In genomic region chr10:72098301-72099053, GRCh38 we compare ENCODE assay signal across 1 cellular context.
TF ChIP-seq lines count a peak whose summit lies in the region.

No MANE protein-coding gene starts in this region.

TF ChIP-seq in HepG2, 621 proteins besides CTCF, POLR2A, EP300 and RAD21 (continued from another document and continues in another):
- TF ChIP-seq ZNF574 (CRISPR knock-in tag; IDR thresholded peaks at IDR 0.05) (no peak), FOXO1 (CRISPR knock-in tag; IDR thresholded peaks at IDR 0.05) (peak; percentile 55; the same call in 1 of the 2 replicates), KLF6 (CRISPR knock-in tag; IDR thresholded peaks at IDR 0.05) (no peak), FOXJ3 (CRISPR knock-in tag; IDR thresholded peaks at IDR 0.05; ENCODE audit: borderline replicate concordance) (peak; percentile 89), NONO (IDR thresholded peaks at IDR 0.05) (no peak), NONO (CRISPR knock-in tag; conservative IDR thresholded peaks at IDR 0.05) (0 out of 2 replicates have a peak, but pooled peaks have one; percentile 72), SIX1 (CRISPR knock-in tag; IDR thresholded peaks at IDR 0.05; ENCODE audit: borderline replicate concordance) (peak; percentile 78; the same call in 1 of the 2 replicates), SIN3B (IDR thresholded peaks at IDR 0.05; ENCODE audit: low read length) (no peak), POGZ (CRISPR knock-in tag; IDR thresholded peaks at IDR 0.05) (peak; percentile 57), CERS6 (CRISPR knock-in tag; IDR thresholded peaks at IDR 0.05) (no peak), POLR2AphosphoS2 (IDR thresholded peaks at IDR 0.05; ENCODE audit: low read depth, low read length) (no peak), NPAS2 (CRISPR knock-in tag; IDR thresholded peaks at IDR 0.05; ENCODE audit: borderline replicate concordance) (no peak), ARNTL (CRISPR knock-in tag; IDR thresholded peaks at IDR 0.05) (peak; percentile 90), CHD4 (IDR thresholded peaks at IDR 0.05; ENCODE audit: borderline replicate concordance, low read length) (peak; percentile 86; the same call in 1 of the 2 replicates), NFYB (CRISPR knock-in tag; IDR thresholded peaks at IDR 0.05) (no peak), SKIL (CRISPR knock-in tag; IDR thresholded peaks at IDR 0.05; ENCODE audit: borderline replicate concordance) (peak; percentile 95), MIER2 (CRISPR knock-in tag; IDR thresholded peaks at IDR 0.05) (no peak), GATA4 (IDR thresholded peaks at IDR 0.05; ENCODE audit: borderline replicate concordance, low read depth) (peak; percentile 64; the same call in 1 of the 2 replicates), ZNF639 (CRISPR knock-in tag; conservative IDR thresholded peaks at IDR 0.05) (0 out of 2 replicates have a peak, but pooled peaks have one; percentile 26), NR1H2 (CRISPR knock-in tag; IDR thresholded peaks at IDR 0.05; ENCODE audit: borderline replicate concordance, low read depth) (0 out of 2 replicates have a peak, but pooled peaks have one; percentile 60), MTF2 (CRISPR knock-in tag; IDR thresholded peaks at IDR 0.05; ENCODE audit: borderline replicate concordance) (no peak), TOE1 (CRISPR knock-in tag; IDR thresholded peaks at IDR 0.05) (no peak; the same call in 1 of the 2 replicates), ZNF780A (CRISPR knock-in tag; IDR thresholded peaks at IDR 0.05) (no peak; the same call in 1 of the 2 replicates), ZBTB25 (CRISPR knock-in tag; IDR thresholded peaks at IDR 0.05) (peak; percentile 64; the same call in 1 of the 2 replicates), HOXA9 (CRISPR knock-in tag; IDR thresholded peaks at IDR 0.05; ENCODE audit: borderline replicate concordance) (peak; percentile 98; the same call in 1 of the 2 replicates), ZNF704 (CRISPR knock-in tag; IDR thresholded peaks at IDR 0.05; ENCODE audit: borderline replicate concordance) (no peak), ZNF678 (CRISPR knock-in tag; IDR thresholded peaks at IDR 0.05) (no peak), CSRNP2 (CRISPR knock-in tag; conservative IDR thresholded peaks at IDR 0.05; ENCODE audit: low read depth) (no peak), PHF5A (CRISPR knock-in tag; IDR thresholded peaks at IDR 0.05; ENCODE audit: low read depth, unreplicated experiment) (peak; percentile 25), TFDP1 (CRISPR knock-in tag; IDR thresholded peaks at IDR 0.05; ENCODE audit: borderline replicate concordance) (no peak), ZNF124 (CRISPR knock-in tag; IDR thresholded peaks at IDR 0.05) (peak; percentile 66; the same call in 1 of the 2 replicates), ZFP41 (CRISPR knock-in tag; IDR thresholded peaks at IDR 0.05; ENCODE audit: borderline replicate concordance) (no peak), ZNF747 (CRISPR knock-in tag; IDR thresholded peaks at IDR 0.05; ENCODE audit: borderline replicate concordance) (peak; percentile 75; the same call in 1 of the 2 replicates), ZNF431 (CRISPR knock-in tag; IDR thresholded peaks at IDR 0.05; ENCODE audit: borderline replicate concordance, low read depth) (no peak), STAT5B (CRISPR knock-in tag; IDR thresholded peaks at IDR 0.05) (0 out of 2 replicates have a peak, but pooled peaks have one; percentile 38), HMG20B (CRISPR knock-in tag; conservative IDR thresholded peaks at IDR 0.05) (peak; percentile 79; the same call in 1 of the 2 replicates), SOX6 (IDR thresholded peaks at IDR 0.05) (no peak), SOX6 (CRISPR knock-in tag; IDR thresholded peaks at IDR 0.05) (peak; percentile 99), ZNF790 (CRISPR knock-in tag; IDR thresholded peaks at IDR 0.05; ENCODE audit: borderline replicate concordance) (no peak), RXRB (CRISPR knock-in tag; IDR thresholded peaks at IDR 0.05; ENCODE audit: borderline replicate concordance) (peak; percentile 99), ZSCAN5A (CRISPR knock-in tag; IDR thresholded peaks at IDR 0.05; ENCODE audit: borderline replicate concordance) (no peak), ZNF446 (CRISPR knock-in tag; IDR thresholded peaks at IDR 0.05) (no peak), CHCHD3 (CRISPR knock-in tag; IDR thresholded peaks at IDR 0.05) (no peak), HNRNPL (IDR thresholded peaks at IDR 0.05; ENCODE audit: low read depth, low read length) (no peak), SNRNP70 (IDR thresholded peaks at IDR 0.05; ENCODE audit: low read depth, low read length) (no peak), FOXA1 (IDR thresholded peaks at IDR 0.05) (peak; percentile 77), FOXA1 (CRISPR knock-in tag; IDR thresholded peaks at IDR 0.05) (peak; percentile 93), YEATS2 (CRISPR knock-in tag; IDR thresholded peaks at IDR 0.05; ENCODE audit: borderline replicate concordance) (peak; percentile 53; the same call in 1 of the 2 replicates), NFKB2 (CRISPR knock-in tag; IDR thresholded peaks at IDR 0.05; ENCODE audit: borderline replicate concordance) (no peak), GABPB1 (CRISPR knock-in tag; IDR thresholded peaks at IDR 0.05) (0 out of 2 replicates have a peak, but pooled peaks have one; percentile 14), ZNF749 (CRISPR knock-in tag; IDR thresholded peaks at IDR 0.05; ENCODE audit: borderline replicate concordance) (0 out of 2 replicates have a peak, but pooled peaks have one; percentile 16), ZFP36L2 (CRISPR knock-in tag; IDR thresholded peaks at IDR 0.05) (no peak), ZNF720 (CRISPR knock-in tag; IDR thresholded peaks at IDR 0.05) (no peak), ISL2 (CRISPR knock-in tag; IDR thresholded peaks at IDR 0.05) (peak; percentile 97), ZBTB7A (CRISPR knock-in tag; IDR thresholded peaks at IDR 0.05) (no peak; the same call in 1 of the 2 replicates), NCOA1 (CRISPR knock-in tag; IDR thresholded peaks at IDR 0.05) (peak; percentile 91), SMC3 (IDR thresholded peaks at IDR 0.05; ENCODE audit: low read length) (no peak), SP140L (CRISPR knock-in tag; IDR thresholded peaks at IDR 0.05; ENCODE audit: borderline replicate concordance) (no peak), SP1 (IDR thresholded peaks at IDR 0.05) (no peak), SP1 (CRISPR knock-in tag; IDR thresholded peaks at IDR 0.05) (no peak; the same call in 1 of the 2 replicates), ZNF703 (CRISPR knock-in tag; IDR thresholded peaks at IDR 0.05; ENCODE audit: borderline replicate concordance) (peak; percentile 39; the same call in 1 of the 2 replicates), ZNF543 (CRISPR knock-in tag; IDR thresholded peaks at IDR 0.05) (no peak), ZSCAN29 (CRISPR knock-in tag; conservative IDR thresholded peaks at IDR 0.05) (peak; percentile 75; the same call in 1 of the 2 replicates)
